11 cellular contexts compared by ENCODE assay signal in the genomic region with DNA sequence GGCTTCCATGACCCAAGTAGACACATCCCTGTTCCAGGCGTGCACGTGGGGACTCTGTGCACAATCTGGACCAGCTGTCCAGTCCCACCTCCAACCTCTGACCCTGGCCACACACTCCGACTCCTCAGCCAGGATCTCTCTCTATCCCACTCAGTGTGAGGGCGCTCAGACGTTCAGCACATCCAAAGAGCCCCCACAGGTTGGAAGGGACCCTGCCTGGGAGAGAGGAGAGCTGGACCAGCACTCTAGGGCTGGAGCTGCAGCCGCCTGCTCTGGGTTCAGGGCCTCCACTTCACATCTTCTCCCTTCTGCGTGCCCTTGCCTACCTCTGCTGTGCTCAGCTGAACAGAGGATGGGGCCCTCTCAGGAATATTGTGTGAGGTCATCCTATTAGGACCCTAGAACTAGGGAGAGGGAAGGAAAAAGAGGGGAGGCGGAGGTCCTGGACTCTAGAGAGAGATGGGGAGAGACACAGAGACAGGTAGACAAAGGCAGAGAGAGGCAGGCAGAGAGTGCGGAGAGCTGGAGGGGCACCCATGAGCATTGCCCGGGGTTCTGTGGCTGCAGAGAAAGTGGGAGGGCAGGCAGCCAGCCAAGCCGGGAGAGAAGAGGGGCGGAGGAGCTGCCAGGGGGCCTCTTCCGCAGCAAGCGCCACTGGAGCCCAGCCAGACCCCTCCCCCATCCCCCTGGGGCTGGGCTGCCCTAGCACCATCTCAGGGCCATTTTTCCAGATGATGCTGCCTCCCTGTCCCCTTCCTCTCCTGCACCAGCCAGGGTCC. TPM values are rescaled to one million over a fixed set of nuclear protein-coding genes. Genes with fewer than 3 reads are reported as not detected.
DNase-seq lines count a peak whose midpoint lies in the region; ATAC-seq and TF ChIP-seq lines count a peak whose summit lies in the region.
"Had no signal": no experiment of that assay in that cellular context is flagged by ENCODE, and none has a peak within 500 bp of the region (broad histone marks: within the 10 kb centered on the region; RNA-seq: fewer than 3 reads in every experiment).

No MANE protein-coding gene starts in this region.

- no peak overlapping the region for H3K27ac ChIP-seq in AG04450 (ENCODE audit: low read depth, low read length)
- no peak overlapping the region for H3K27ac ChIP-seq in muscle layer of colon (ENCODE audit: low read depth, low read length)
- H3K27ac ChIP-seq in OCI-LY7 (ENCODE audit: low read depth, low read length, poor library complexity, severe bottlenecking): no peak overlapping the region

- H3K4me1 ChIP-seq in adipocyte (ENCODE audit: control insufficient read depth, insufficient read depth, low read length) (peaks cover 27% of the 10 kb centered on the region), muscle layer of colon (ENCODE audit: insufficient read depth, low read length) (peaks cover 24% of the 10 kb centered on the region), OCI-LY7 (ENCODE audit: insufficient read depth, low read length, poor library complexity, severe bottlenecking) (no peaks in the 10 kb centered on the region)

- H3K9ac ChIP-seq in adipocyte (ENCODE audit: low read length): peak overlapping the region; percentile 14
- no peak overlapping the region for H3K9ac ChIP-seq in muscle layer of colon (ENCODE audit: low read length)

- no peaks in the 10 kb centered on the region for H3K9me3 Mint-ChIP-seq in HFFc6

- H3K9me3 ChIP-seq in AG04450 (ENCODE audit: control insufficient read depth, insufficient read depth, low read length): no peaks in the 10 kb centered on the region
- no peaks in the 10 kb centered on the region for H3K9me3 ChIP-seq in adipocyte (ENCODE audit: control insufficient read depth, low read length)
- no peaks in the 10 kb centered on the region for H3K9me3 ChIP-seq in muscle layer of colon (ENCODE audit: low read length)
- no peaks in the 10 kb centered on the region for H3K9me3 ChIP-seq in OCI-LY7 (ENCODE audit: low read length)

- H3K4me2 ChIP-seq in OCI-LY7 (ENCODE audit: low read length): no peak overlapping the region

- H3K27me3 ChIP-seq in AG04450 (ENCODE audit: control insufficient read depth, insufficient read depth, low read length) (peaks cover 3% of the 10 kb centered on the region), adipocyte (replicated peaks; ENCODE audit: control insufficient read depth, insufficient read depth, low read length) (no peaks in the 10 kb centered on the region), muscle layer of colon (ENCODE audit: control insufficient read depth in 1 of 2, insufficient read depth in 2 of 2, low read length in 2 of 2) (peaks cover 10 to 47% of the 10 kb centered on the region in 2 donors)

- no peak overlapping the region for H3K27ac Mint-ChIP-seq in HFFc6

- no peaks in the 10 kb centered on the region for H3K36me3 Mint-ChIP-seq in HFFc6 (ENCODE audit: low read depth)

- no peak for TF ChIP-seq CTCF in AG04450 (IDR thresholded peaks at IDR 0.05; ENCODE audit: low read depth, low read length)
- no peak for TF ChIP-seq CTCF in HFFc6 (IDR thresholded peaks at IDR 0.05)
- no peak for TF ChIP-seq CTCF in OCI-LY7 (conservative IDR thresholded peaks at IDR 0.05; ENCODE audit: low read length)

- ATAC-seq in GM21423 (IDR thresholded peaks at IDR 0.05; ENCODE audit: unreplicated experiment): no peak

- no peaks in the 10 kb centered on the region for H4K20me1 ChIP-seq in OCI-LY7 (ENCODE audit: insufficient read depth, low read length)

- no peaks in the 10 kb centered on the region for H3K36me3 ChIP-seq in adipocyte (ENCODE audit: control insufficient read depth, insufficient read depth, low read length, severe bottlenecking)
- H3K36me3 ChIP-seq in muscle layer of colon (ENCODE audit: insufficient read depth, low read length): no peaks in the 10 kb centered on the region
- H3K36me3 ChIP-seq in OCI-LY7 (ENCODE audit: insufficient read depth, low read length): no peaks in the 10 kb centered on the region

- H3K79me2 ChIP-seq in OCI-LY7 (ENCODE audit: insufficient read depth, low read depth, low read length): no peaks in the 10 kb centered on the region

- no peak overlapping the region for H2AFZ ChIP-seq in OCI-LY7 (ENCODE audit: low read length)

- peak overlapping the region; percentile 84 for H3K4me3 Mint-ChIP-seq in HFFc6

- intact Hi-C loops in OCI-LY7 (cut with micrococcal nuclease; ENCODE audit: unreplicated experiment): no loop called here

- DNase-seq in AG04450 (ENCODE audit: low read depth, low spot score) (no peak), HFFc6 (no peak), adipocyte (ENCODE audit: low read depth) (no peak), OCI-LY7 (ENCODE audit: low spot score) (no peak), HCEC 1CT (no peak), cerebellar nuclear complex (lab: John Stamatoyannopoulos, UW) (no peak)
- DNase-seq: midbrain had no signal

- POLR2A ChIA-PET in AG04450 (lab: Yijun Ruan, JAX) (no interaction called here), OCI-LY7 (lab: Charles Lee) (no interaction called here)

- H3K9me2 ChIP-seq in OCI-LY7 (ENCODE audit: insufficient read depth, low read length): no peaks in the 10 kb centered on the region

- H3K4me3 ChIP-seq in AG04450 (ENCODE audit: low read depth, low read length): peak overlapping the region; percentile 79
- H3K4me3 ChIP-seq in adipocyte (ENCODE audit: low read length): peak overlapping the region; percentile 83
- H3K4me3 ChIP-seq in muscle layer of colon (ENCODE audit: low read depth in 1 of 2, low read length in 2 of 2): peak overlapping the region; percentile 25 to 47
- H3K4me3 ChIP-seq in OCI-LY7 (ENCODE audit: low read depth, low read length, poor library complexity, severe bottlenecking): no peak overlapping the region
- H3K4me3 ChIP-seq: GM12878 had no signal

- H3K4me1 Mint-ChIP-seq in HFFc6 (ENCODE audit: low read depth): peaks cover 45% of the 10 kb centered on the region

- BruUV-seq in OCI-LY7 (replicated peaks; lab: Mats Ljungman, UMichigan): no TSS peak

- CTCF ChIA-PET in AG04450 (lab: Charles Lee): interaction anchor here (0.7 to 1.1 kb wide), 3 partner anchors 112 to 225 kb away, joined by 3 read pairs; no protein-coding TSS in a partner anchor
- CTCF ChIA-PET in OCI-LY7 (lab: Charles Lee; ENCODE audit: unreplicated experiment): no interaction called here

- peaks cover 3% of the 10 kb centered on the region for H3K27me3 Mint-ChIP-seq in HFFc6 (ENCODE audit: insufficient read depth)

RNA-seq across cellular contexts. Expression of a gene that starts 8.2 kb away (rescaled TPM):
- polyA plus RNA-seq in AG04450 (2011; rRNA removed): 19.7 and 27.9 TPM in 2 replicates
- polyA minus RNA-seq in AG04450 (2011; rRNA and poly(A)+ RNA removed): 84.1 and 119 TPM in 2 replicates
- 100 to 1,000 TPM; 113 to 139 (median 126) TPM for total RNA-seq in HFFc6 (2021; fragmentation: NEBNext Ultra II Directional; extraction: Animal tissue kit (Norgen Biotek cat#: 25700))
- total RNA-seq in OCI-LY7 (2014; rRNA removed; shearing (Covaris generic)): not detected in 2 replicates
- not detected in 2 replicates for total RNA-seq in OCI-LY7 (2022)

RNA-seq across cellular contexts. Expression of a gene that starts 58.0 kb away (rescaled TPM):
- not detected in 2 replicates for polyA plus RNA-seq in AG04450 (2011; rRNA removed)
- polyA minus RNA-seq in AG04450 (2011; rRNA and poly(A)+ RNA removed): not detected in 2 replicates
- not detected for total RNA-seq in HFFc6 (2021; fragmentation: NEBNext Ultra II Directional; extraction: Animal tissue kit (Norgen Biotek cat#: 25700))
- total RNA-seq in OCI-LY7 (2014; rRNA removed; shearing (Covaris generic)): not detected in 2 replicates
- total RNA-seq in OCI-LY7 (2022): not detected in 2 replicates
- total RNA-seq: urinary bladder had no signal

Comparison
In these comparisons a context has a peak if more than half of its experiments do, and no peak if none do; other contexts are left out.
1. RNA of a gene that starts 8.2 kb away (total RNA-seq): 113 to 139 TPM in HFFc6; not detected in OCI-LY7; every median in the first group is over 100 times any median in the second.